In genomic region chr2:74690571-74690970, GRCh38 we compare ENCODE assay signal across 9 cellular contexts. TPM values are rescaled to one million over a fixed set of nuclear protein-coding genes. Genes with fewer than 3 reads are reported as not detected.
DNase-seq lines count a peak whose midpoint lies in the region; ATAC-seq and TF ChIP-seq lines count a peak whose summit lies in the region.
"Had no signal": no experiment of that assay in that cellular context is flagged by ENCODE, and none has a peak within 500 bp of the region (broad histone marks: within the 10 kb centered on the region; RNA-seq: fewer than 3 reads in every experiment).

No MANE protein-coding gene starts in this region.

- peaks cover 6% of the 10 kb centered on the region for H3K27me3 Mint-ChIP-seq in activated B cell treated with CpG ODN at 0.5 μM for 24 hours

- no peak overlapping the region for H3K27ac Mint-ChIP-seq in activated B cell treated with CpG ODN at 0.5 μM for 24 hours

- WGBS in heart right ventricle, 2 donors: 7 to 10% methylated on average over 4 of the region's 4 CpGs

- DNase-seq in Ammon's horn (ENCODE audit: low spot score) (peak; percentile 71), NCI-H2171 treated with DMSO at 0.1 percent for 48 hours (lab: John Stamatoyannopoulos, UW) (peak; percentile 62), activated B cell treated with CpG ODN at 0.5 μM for 24 hours (no peak), heart right ventricle (peak in 1 of 2 donors; percentile 13), putamen (ENCODE audit: low spot score) (peak; percentile 22)

- CTCF ChIA-PET in activated B cell treated with CpG ODN at 0.5 μM for 24 hours (lab: Charles Lee): interaction anchor here (0.6 to 1.9 kb wide), 6 partner anchors 23 to 938 kb away, joined by 3 to 34 read pairs (median 4); partner anchors contain the start of gene HK2

- TF ChIP-seq CTCF in GM12874 (IDR thresholded peaks at IDR 0.05; ENCODE audit: insufficient read depth, low read depth, low read length) (peak; percentile 68), activated B cell treated with CpG ODN at 0.5 μM for 24 hours (IDR thresholded peaks at IDR 0.05) (peak; percentile 5), heart right ventricle (IDR thresholded peaks at IDR 0.05) (peak in 8 of 9 donors; percentile 18 to 78 (median 71))

- peaks cover 0 to 14% (median 0%) of the 10 kb centered on the region in 7 donors for H3K27me3 ChIP-seq in heart right ventricle

- H3K36me3 ChIP-seq in heart right ventricle: no peaks in the 10 kb centered on the region

- H3K9me3 Mint-ChIP-seq in activated B cell treated with CpG ODN at 0.5 μM for 24 hours: no peaks in the 10 kb centered on the region

- POLR2A ChIA-PET in activated B cell treated with CpG ODN at 0.5 μM for 24 hours (lab: Charles Lee): interaction anchor here (0.7 kb wide), 1 partner anchor 302 kb away, joined by 4 read pairs; no protein-coding TSS in a partner anchor

- intact Hi-C loops in activated B cell treated with CpG ODN at 0.5 μM for 24 hours (cut with micrococcal nuclease): loop anchor here (1.0 kb wide), 5 partner anchors 25 to 938 kb away; no protein-coding TSS in a partner anchor
- intact Hi-C loops in heart right ventricle (cut with DNase I): loop anchor here in 9 of 10 donors (2.0 to 10.0 kb wide), 4 partner anchors 184 to 714 kb away; no protein-coding TSS in a partner anchor

- no peaks in the 10 kb centered on the region for H3K4me1 Mint-ChIP-seq in activated B cell treated with CpG ODN at 0.5 μM for 24 hours

- peaks cover 0 to 3% (median 0%) of the 10 kb centered on the region in 9 donors for H3K4me1 ChIP-seq in heart right ventricle

- no peak overlapping the region for H3K4me3 ChIP-seq in heart right ventricle
- H3K4me3 ChIP-seq: skin epidermis had no signal

- peak; percentile 63 for ATAC-seq in HG02884 (IDR thresholded peaks at IDR 0.05; ENCODE audit: unreplicated experiment)
- peak; percentile 50 for ATAC-seq in activated B cell treated with CpG ODN at 0.5 μM for 24 hours (ENCODE audit: low read depth)
- peak in 6 of 8 donors; percentile 38 to 80 (median 54) for ATAC-seq in heart right ventricle
- no peak for ATAC-seq in HG03280 (IDR thresholded peaks at IDR 0.05; ENCODE audit: unreplicated experiment)

- no peak overlapping the region for H3K27ac ChIP-seq in heart right ventricle
- H3K27ac ChIP-seq: skin epidermis had no signal

- no peak overlapping the region for H3K4me3 Mint-ChIP-seq in activated B cell treated with CpG ODN at 0.5 μM for 24 hours

- no peaks in the 10 kb centered on the region for H3K36me3 Mint-ChIP-seq in activated B cell treated with CpG ODN at 0.5 μM for 24 hours (ENCODE audit: low read depth)

- H3K9me3 ChIP-seq in heart right ventricle: no peaks in the 10 kb centered on the region

RNA-seq across cellular contexts. Expression of gene SEMA4F, which starts 36.5 kb away (rescaled TPM):
- total RNA-seq in activated B cell treated with CpG ODN at 0.5 μM for 24 hours (10.2 and 11.6 TPM in 2 replicates), heart right ventricle (1 to 10 TPM; 1.5 to 5.1 (median 2.7) TPM)
- 1 to 10 TPM; 1.1 to 1.2 TPM for polyA plus RNA-seq in heart right ventricle

RNA-seq across cellular contexts. Expression of gene M1AP, which starts 42.4 kb away (rescaled TPM):
- total RNA-seq in activated B cell treated with CpG ODN at 0.5 μM for 24 hours (not detected in 2 replicates), heart right ventricle (under 1 TPM in 3 of 10 donors, not detected in 7; 0.12 to 0.42 (median 0.18) TPM)
- under 1 TPM; 0.03 to 0.44 TPM for polyA plus RNA-seq in heart right ventricle

Comparison
In these comparisons a context has a peak if more than half of its experiments do, and no peak if none do; other contexts are left out.
1. CTCF ChIP-seq: peak in every context shown above with its lines; median percentile 71 in heart right ventricle; 68 in GM12874; 5 in activated B cell treated with CpG ODN at 0.5 μM for 24 hours.